Comparison of ENCODE assay signal across 8 cellular contexts in genomic region chr19:47107953-47108746, GRCh38. TPM values are rescaled to one million over a fixed set of nuclear protein-coding genes. Genes with fewer than 3 reads are reported as not detected.
DNase-seq lines count a peak whose midpoint lies in the region; ATAC-seq and TF ChIP-seq lines count a peak whose summit lies in the region.

No MANE protein-coding gene starts in this region.

- peak overlapping the region; percentile 73 for H3K27ac ChIP-seq in temporal lobe (ENCODE audit: low read depth, low read length)

- no peak for ATAC-seq in activated CD8-positive, alpha-beta T cell treated with anti-CD3 and anti-CD28 coated beads for 36 hours
- no peak for ATAC-seq in GM18519 (IDR thresholded peaks at IDR 0.05; ENCODE audit: low FRiP score, unreplicated experiment)

- H3K4me3 Mint-ChIP-seq in activated CD4-positive, alpha-beta T cell treated with anti-CD3 and anti-CD28 coated beads, Interleukin-2, amount 10 ng/mL, durations not matched to agents 24 days and 14 days = peak overlapping the region; percentile 65
- peak overlapping the region; percentile 89 for H3K4me3 Mint-ChIP-seq in activated CD8-positive, alpha-beta T cell treated with anti-CD3 and anti-CD28 coated beads for 36 hours

- POLR2A ChIA-PET in activated CD8-positive, alpha-beta T cell treated with anti-CD3 and anti-CD28 coated beads for 36 hours (lab: Charles Lee) = interaction anchor here (0.7 to 9.4 kb wide), 3 partner anchors 14 to 79 kb away, joined by 3 to 182 read pairs (median 4); no protein-coding TSS in a partner anchor

- H3K4me1 Mint-ChIP-seq in activated CD4-positive, alpha-beta T cell treated with anti-CD3 and anti-CD28 coated beads, Interleukin-2, amount 10 ng/mL, durations not matched to agents 24 days and 14 days = peaks cover 53% of the 10 kb centered on the region
- peaks cover 52% of the 10 kb centered on the region for H3K4me1 Mint-ChIP-seq in activated CD8-positive, alpha-beta T cell treated with anti-CD3 and anti-CD28 coated beads for 36 hours (ENCODE audit: low read depth)

- H3K9me3 Mint-ChIP-seq in activated CD4-positive, alpha-beta T cell treated with anti-CD3 and anti-CD28 coated beads, Interleukin-2, amount 10 ng/mL, durations not matched to agents 24 days and 14 days = no peaks in the 10 kb centered on the region
- no peaks in the 10 kb centered on the region for H3K9me3 Mint-ChIP-seq in activated CD8-positive, alpha-beta T cell treated with anti-CD3 and anti-CD28 coated beads for 36 hours

- TF ChIP-seq CTCF in activated CD8-positive, alpha-beta T cell treated with anti-CD3 and anti-CD28 coated beads for 36 hours (IDR thresholded peaks at IDR 0.05) = no peak

- H3K27me3 Mint-ChIP-seq in activated CD4-positive, alpha-beta T cell treated with anti-CD3 and anti-CD28 coated beads, Interleukin-2, amount 10 ng/mL, durations not matched to agents 24 days and 14 days = no peaks in the 10 kb centered on the region
- H3K27me3 Mint-ChIP-seq in activated CD8-positive, alpha-beta T cell treated with anti-CD3 and anti-CD28 coated beads for 36 hours = no peaks in the 10 kb centered on the region

- H3K27ac Mint-ChIP-seq in activated CD4-positive, alpha-beta T cell treated with anti-CD3 and anti-CD28 coated beads, Interleukin-2, amount 10 ng/mL, durations not matched to agents 24 days and 14 days = peak overlapping the region; percentile 100
- H3K27ac Mint-ChIP-seq in activated CD8-positive, alpha-beta T cell treated with anti-CD3 and anti-CD28 coated beads for 36 hours = peak overlapping the region; percentile 99

- H3K36me3 Mint-ChIP-seq in activated CD4-positive, alpha-beta T cell treated with anti-CD3 and anti-CD28 coated beads, Interleukin-2, amount 10 ng/mL, durations not matched to agents 24 days and 14 days (ENCODE audit: low read depth) = peaks cover 47% of the 10 kb centered on the region
- H3K36me3 Mint-ChIP-seq in activated CD8-positive, alpha-beta T cell treated with anti-CD3 and anti-CD28 coated beads for 36 hours (ENCODE audit: low read depth) = peaks cover 66% of the 10 kb centered on the region

- peak; percentile 66 for DNase-seq in activated CD4-positive, alpha-beta T cell treated with anti-CD3 and anti-CD28 coated beads, Interleukin-2, amount 10 ng/mL, durations not matched to agents 24 days and 14 days
- no peak for DNase-seq in activated CD4-positive, alpha-beta T cell treated with anti-CD3 and anti-CD28 coated beads, Interleukin-2, amount 50 U/mL, for 1 hour
- peak; percentile 10 for DNase-seq in activated CD8-positive, alpha-beta T cell treated with anti-CD3 and anti-CD28 coated beads for 36 hours
- peak; percentile 45 for DNase-seq in inferior parietal cortex (ENCODE audit: extremely low spot score)
- no peak for DNase-seq in ACHN
- no peak for DNase-seq in hepatic stellate cell (ENCODE audit: low spot score)

- intact Hi-C loops in activated CD4-positive, alpha-beta T cell treated with anti-CD3 and anti-CD28 coated beads, Interleukin-2, amount 10 ng/mL, durations not matched to agents 24 days and 14 days (cut with micrococcal nuclease) = loop anchor here (1.0 kb wide), 1 partner anchor 14 kb away; no protein-coding TSS in a partner anchor
- intact Hi-C loops in activated CD8-positive, alpha-beta T cell treated with anti-CD3 and anti-CD28 coated beads for 36 hours (cut with micrococcal nuclease) = loop anchor here (2.0 kb wide), 1 partner anchor 13 kb away; no protein-coding TSS in a partner anchor

- CTCF ChIA-PET in activated CD8-positive, alpha-beta T cell treated with anti-CD3 and anti-CD28 coated beads for 36 hours (lab: Charles Lee) = interaction anchor here (0.8 to 2.6 kb wide), 5 partner anchors 9 to 95 kb away, joined by 3 to 12 read pairs (median 6); partner anchors contain the start of gene SAE1

- in situ Hi-C loops in ACHN (cut with HindIII; ENCODE audit: low pct_ligation_motif_present, low pct_unique_long_range_greater_than_20kb, low sequenced_read_pairs) = no loop called here

RNA-seq across cellular contexts. Expression of gene ZC3H4, which starts 5.4 kb away (rescaled TPM):
- total RNA-seq in activated CD4-positive, alpha-beta T cell treated with anti-CD3 and anti-CD28 coated beads, Interleukin-2, amount 10 ng/mL, durations not matched to agents 24 days and 14 days = 97.3 and 103 TPM in 2 replicates
- 10 to 100 TPM; 68.5 to 70.2 TPM for total RNA-seq in activated CD8-positive, alpha-beta T cell treated with anti-CD3 and anti-CD28 coated beads for 36 hours
- 14.0 TPM for total RNA-seq in temporal lobe

RNA-seq across cellular contexts. Expression of gene SAE1, which starts 22.5 kb away (rescaled TPM):
- 147 and 151 TPM in 2 replicates for total RNA-seq in activated CD4-positive, alpha-beta T cell treated with anti-CD3 and anti-CD28 coated beads, Interleukin-2, amount 10 ng/mL, durations not matched to agents 24 days and 14 days
- total RNA-seq in activated CD8-positive, alpha-beta T cell treated with anti-CD3 and anti-CD28 coated beads for 36 hours = 100 to 1,000 TPM; 125 to 127 TPM
- total RNA-seq in temporal lobe = 73.5 TPM

RNA-seq across cellular contexts. Expression of gene TMEM160, which starts 59.7 kb away (rescaled TPM):
- 53.6 and 56.7 TPM in 2 replicates for total RNA-seq in activated CD4-positive, alpha-beta T cell treated with anti-CD3 and anti-CD28 coated beads, Interleukin-2, amount 10 ng/mL, durations not matched to agents 24 days and 14 days
- 10 to 100 TPM; 61.2 to 61.5 TPM for total RNA-seq in activated CD8-positive, alpha-beta T cell treated with anti-CD3 and anti-CD28 coated beads for 36 hours
- total RNA-seq in temporal lobe = 17.9 TPM

Comparison
In these comparisons a context has a peak if more than half of its experiments do, and no peak if none do; other contexts are left out.
1. DNase-seq: peak in activated CD4-positive, alpha-beta T cell treated with anti-CD3 and anti-CD28 coated beads, Interleukin-2, amount 10 ng/mL, durations not matched to agents 24 days and 14 days (single experiment), activated CD8-positive, alpha-beta T cell treated with anti-CD3 and anti-CD28 coated beads for 36 hours (single experiment) and inferior parietal cortex (single experiment); none in activated CD4-positive, alpha-beta T cell treated with anti-CD3 and anti-CD28 coated beads, Interleukin-2, amount 50 U/mL, for 1 hour (single experiment), ACHN (single experiment) and hepatic stellate cell (single experiment).